ENCODE assay signal across 34 cellular contexts in genomic region chr5:35407697-35408096, GRCh38.
"Had no signal": no experiment of that assay in that cellular context is flagged by ENCODE, and none has a peak within 500 bp of the region (broad histone marks: within the 10 kb centered on the region; RNA-seq: fewer than 3 reads in every experiment).

No MANE protein-coding gene starts in this region.

- H3K4me1 ChIP-seq: adrenal gland, ascending aorta, body of pancreas, breast epithelium had no signal

- H3K4me3 ChIP-seq: adrenal gland, ascending aorta, body of pancreas, breast epithelium, cardiac muscle cell had no signal

- H3K9me3 ChIP-seq: adrenal gland, ascending aorta, body of pancreas, breast epithelium had no signal

- ATAC-seq: activated naive CD4-positive, alpha-beta T cell treated with anti-CD3 and anti-CD28 coated beads, Interleukin-2, amount 50 U/mL, for 72 hours; activated naive CD8-positive, alpha-beta T cell treated with anti-CD3 and anti-CD28 coated beads, Interleukin-2, amount 50 U/mL, for 24 hours; activated T-cell treated with anti-CD3 and anti-CD28 coated beads, Interleukin-2, amount 50 U/mL, for 4 hours; activated T-cell treated with anti-CD3 and anti-CD28 coated beads, Interleukin-2, amount 50 U/mL, for 72 hours; activated T-helper 17 cell treated with anti-CD3 and anti-CD28 coated beads, Interleukin-2, amount 50 U/mL, for 72 hours; body of pancreas had no signal

- H3K36me3 ChIP-seq: adrenal gland, ascending aorta, brain microvascular endothelial cell, breast epithelium, cardiac muscle cell had no signal

- FAIRE-seq: astrocyte, bronchial epithelial cell had no signal

- DNase-seq: activated effector memory CD4-positive, alpha-beta T cell treated with anti-CD3 and anti-CD28 coated beads, Interleukin-2, amount 50 U/mL, for 16 hours; activated effector memory CD4-positive, alpha-beta T cell treated with Interleukin-2 at 50 U/mL for 16 hours; activated gamma-delta T cell; activated gamma-delta T cell treated with Interleukin-2 at 50 U/mL for 16 hours; activated naive CD4-positive, alpha-beta T cell; activated naive CD4-positive, alpha-beta T cell treated with anti-CD3 and anti-CD28 coated beads for 36 hours; activated naive CD4-positive, alpha-beta T cell treated with anti-CD3 and anti-CD28 coated beads, Interleukin-2, amount 10 ng/mL, durations not matched to agents 7 days and 5 days; activated naive CD4-positive, alpha-beta T cell treated with anti-CD3 and anti-CD28 coated beads, Interleukin-2, amount 50 U/mL, for 16 hours; activated naive CD4-positive, alpha-beta T cell treated with Interleukin-2 at 50 U/mL for 16 hours; activated naive CD8-positive, alpha-beta T cell treated with anti-CD3 and anti-CD28 coated beads for 36 hours; activated naive CD8-positive, alpha-beta T cell treated with anti-CD3 and anti-CD28 coated beads, Interleukin-2, amount 10 ng/mL, durations not matched to agents 7 days and 5 days; activated naive CD8-positive, alpha-beta T cell treated with anti-CD3 and anti-CD28 coated beads, Interleukin-2, amount 50 U/mL, for 24 hours; activated T-cell treated with anti-CD3 and anti-CD28 coated beads, Interleukin-2, amount 50 U/mL, for 1 hour; activated T-cell treated with anti-CD3 and anti-CD28 coated beads, Interleukin-2, amount 50 U/mL, for 24 hours; activated T-cell treated with anti-CD3 and anti-CD28 coated beads, Interleukin-2, amount 50 U/mL, for 4 hours; activated T-cell treated with anti-CD3 and anti-CD28 coated beads, Interleukin-2, amount 50 U/mL, for 48 hours; activated T-cell treated with anti-CD3 and anti-CD28 coated beads, Interleukin-2, amount 50 U/mL, for 72 hours; adrenal gland; amniotic stem cell; amygdala; anterior cingulate cortex; aorta; body of pancreas; brain microvascular endothelial cell; caudate nucleus; central memory CD4-positive, alpha-beta T cell; cerebellar nuclear complex had no signal

- H3K27ac ChIP-seq: adrenal gland, ascending aorta, body of pancreas, brain microvascular endothelial cell, breast epithelium, cardiac muscle cell had no signal

- H3K27me3 ChIP-seq: adrenal gland, ascending aorta, body of pancreas, brain microvascular endothelial cell, breast epithelium, cardiac muscle cell had no signal
